ENCODE assay signal across 1 cellular context in the genomic region with DNA sequence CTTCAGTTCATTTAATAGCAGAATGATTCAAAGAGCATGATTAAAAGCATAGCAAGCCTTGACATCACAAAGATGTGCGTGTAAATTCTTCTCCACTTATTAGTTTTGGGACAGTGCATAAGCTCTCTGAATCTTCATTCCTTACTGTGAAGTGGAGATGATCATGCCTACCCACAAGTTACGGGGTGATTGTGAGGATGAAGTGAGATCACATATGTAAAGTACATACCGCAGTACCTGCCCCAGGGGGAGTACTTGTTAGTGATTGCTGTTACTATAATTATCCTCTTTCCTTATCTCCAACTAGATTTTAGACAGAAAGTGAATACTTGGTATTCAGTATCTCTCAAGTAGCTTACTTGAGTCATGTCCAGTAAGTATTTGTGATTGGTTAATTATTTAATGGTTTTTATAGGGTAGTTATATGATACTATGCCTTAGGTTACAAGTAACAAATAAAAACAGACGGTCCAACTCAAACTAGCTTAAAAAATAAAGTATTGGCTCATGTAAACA.
TF ChIP-seq lines count a peak whose summit lies in the region.

No MANE protein-coding gene starts in this region.

TF ChIP-seq in HEK293, 187 proteins besides CTCF, POLR2A, EP300 and RAD21 (continued from another document):
- TF ChIP-seq PRDM6 (tag by site-specific recombination; IDR thresholded peaks at IDR 0.05) (peak; percentile 83), ZNF398 (tag by site-specific recombination; IDR thresholded peaks at IDR 0.05) (peak; percentile 55), KLF7 (tag by site-specific recombination; IDR thresholded peaks at IDR 0.05; ENCODE audit: borderline replicate concordance) (no peak), ZNF221 (tag by site-specific recombination; IDR thresholded peaks at IDR 0.05; ENCODE audit: borderline replicate concordance) (no peak), OSR2 (tag by site-specific recombination; IDR thresholded peaks at IDR 0.05) (peak; percentile 51; the same call in 1 of the 2 replicates), ZNF48 (tag by site-specific recombination; IDR thresholded peaks at IDR 0.05) (no peak), ZBTB44 (tag by site-specific recombination; IDR thresholded peaks at IDR 0.05) (no peak), ZNF785 (tag by site-specific recombination; IDR thresholded peaks at IDR 0.05) (no peak), ZSCAN18 (tag by site-specific recombination; IDR thresholded peaks at IDR 0.05) (no peak), MEIS1 (CRISPR knock-in tag; IDR thresholded peaks at IDR 0.05; ENCODE audit: borderline replicate concordance) (no peak), SP7 (tag by site-specific recombination; IDR thresholded peaks at IDR 0.05) (peak; percentile 84), SETDB1 (IDR thresholded peaks at IDR 0.05; ENCODE audit: insufficient read length, low read length) (no peak)
- TF ChIP-seq, protein P1, sequence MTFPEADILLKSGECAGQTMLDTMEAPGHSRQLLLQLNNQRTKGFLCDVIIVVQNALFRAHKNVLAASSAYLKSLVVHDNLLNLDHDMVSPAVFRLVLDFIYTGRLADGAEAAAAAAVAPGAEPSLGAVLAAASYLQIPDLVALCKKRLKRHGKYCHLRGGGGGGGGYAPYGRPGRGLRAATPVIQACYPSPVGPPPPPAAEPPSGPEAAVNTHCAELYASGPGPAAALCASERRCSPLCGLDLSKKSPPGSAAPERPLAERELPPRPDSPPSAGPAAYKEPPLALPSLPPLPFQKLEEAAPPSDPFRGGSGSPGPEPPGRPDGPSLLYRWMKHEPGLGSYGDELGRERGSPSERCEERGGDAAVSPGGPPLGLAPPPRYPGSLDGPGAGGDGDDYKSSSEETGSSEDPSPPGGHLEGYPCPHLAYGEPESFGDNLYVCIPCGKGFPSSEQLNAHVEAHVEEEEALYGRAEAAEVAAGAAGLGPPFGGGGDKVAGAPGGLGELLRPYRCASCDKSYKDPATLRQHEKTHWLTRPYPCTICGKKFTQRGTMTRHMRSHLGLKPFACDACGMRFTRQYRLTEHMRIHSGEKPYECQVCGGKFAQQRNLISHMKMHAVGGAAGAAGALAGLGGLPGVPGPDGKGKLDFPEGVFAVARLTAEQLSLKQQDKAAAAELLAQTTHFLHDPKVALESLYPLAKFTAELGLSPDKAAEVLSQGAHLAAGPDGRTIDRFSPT (tag by site-specific recombination; IDR thresholded peaks at IDR 0.05), result no peak
- TF ChIP-seq, protein P2, sequence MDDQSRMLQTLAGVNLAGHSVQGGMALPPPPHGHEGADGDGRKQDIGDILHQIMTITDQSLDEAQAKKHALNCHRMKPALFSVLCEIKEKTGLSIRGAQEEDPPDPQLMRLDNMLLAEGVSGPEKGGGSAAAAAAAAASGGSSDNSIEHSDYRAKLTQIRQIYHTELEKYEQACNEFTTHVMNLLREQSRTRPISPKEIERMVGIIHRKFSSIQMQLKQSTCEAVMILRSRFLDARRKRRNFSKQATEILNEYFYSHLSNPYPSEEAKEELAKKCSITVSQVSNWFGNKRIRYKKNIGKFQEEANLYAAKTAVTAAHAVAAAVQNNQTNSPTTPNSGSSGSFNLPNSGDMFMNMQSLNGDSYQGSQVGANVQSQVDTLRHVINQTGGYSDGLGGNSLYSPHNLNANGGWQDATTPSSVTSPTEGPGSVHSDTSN (CRISPR knock-in tag; IDR thresholded peaks at IDR 0.05), result no peak
